ENCODE assay signal across 26 cellular contexts in genomic region chr1:233586301-233586700, GRCh38. TPM values are rescaled to one million over a fixed set of nuclear protein-coding genes. Genes with fewer than 3 reads are reported as not detected.
DNase-seq lines count a peak whose midpoint lies in the region; ATAC-seq, FAIRE-seq and TF ChIP-seq lines count a peak whose summit lies in the region.
"Had no signal": no experiment of that assay in that cellular context is flagged by ENCODE, and none has a peak within 500 bp of the region (broad histone marks: within the 10 kb centered on the region; RNA-seq: fewer than 3 reads in every experiment).

No MANE protein-coding gene starts in this region.

- intact Hi-C loops in K562 (cut with micrococcal nuclease) (no loop called here), testis (cut with DNase I; ENCODE audit: low total_unique reads) (no loop called here)

- no peak for TF ChIP-seq RAD21 in K562 (CRISPR knock-in tag; conservative IDR thresholded peaks at IDR 0.05 in 1 of 2, IDR thresholded peaks at IDR 0.05 in 1 of 2)

- no peaks in the 10 kb centered on the region for H3K27me3 ChIP-seq in K562 (ENCODE audit: control insufficient read depth in 2 of 2, insufficient read depth in 2 of 2, low read length in 2 of 2)
- no peaks in the 10 kb centered on the region for H3K27me3 ChIP-seq in testis
- H3K27me3 ChIP-seq: BLaER1 had no signal

- no peak for FAIRE-seq in K562 (lab: Jason Lieb, UNC)
- FAIRE-seq: A204.1, G401.6, GM12892, GM18507 had no signal

- no TSS peak for BruUV-seq in K562 (replicated peaks; lab: Mats Ljungman, UMichigan)

- DNase-seq in K562 (ENCODE audit: extremely low read depth in 1 of 4, low spot score in 3 of 4) (no peak), testis (no peak)
- DNase-seq in activated CD8-positive, alpha-beta memory T cell treated with anti-CD3 and anti-CD28 coated beads, Interleukin-2, amount 50 U/mL, for 48 hours = no peak
- no peak for DNase-seq in activated T-cell treated with anti-CD3 and anti-CD28 coated beads, Interleukin-2, amount 50 U/mL, for 1 hour
- DNase-seq: 8988T; ACHN; BE2C; CD4-positive, alpha-beta memory T cell; CD4-positive, CD25-positive, alpha-beta regulatory T cell; CD8-positive, alpha-beta memory T cell; COR-L47; DMS 273 treated with DMSO at 0.1 percent for 48 hours; DMS153; DMS53; DMS79; DND-41; EL; GF-D8 had no signal

- no peaks in the 10 kb centered on the region for H3K9me1 ChIP-seq in K562 (ENCODE audit: control insufficient read depth, insufficient read depth, low read length)

- H3K4me2 ChIP-seq in K562 (ENCODE audit: insufficient read depth, low read length) = no peak overlapping the region
- H3K4me2 ChIP-seq: BLaER1 had no signal

- no peak overlapping the region for H3K9ac ChIP-seq in K562 (ENCODE audit: insufficient read depth in 1 of 2, low read depth in 2 of 2, low read length in 2 of 2)
- H3K9ac ChIP-seq: BLaER1 had no signal

- no peaks in the 10 kb centered on the region for H3K4me1 ChIP-seq in HEK293 (ENCODE audit: control insufficient read depth, insufficient read depth, low read length)
- peaks cover 0 to 5% of the 10 kb centered on the region in 2 experiments; a peak in 2 of 5 replicates for H3K4me1 ChIP-seq in K562 (replicated peaks in 1 of 2; ENCODE audit: control insufficient read depth in 2 of 2, insufficient read depth in 2 of 2, low read length in 2 of 2)
- no peaks in the 10 kb centered on the region for H3K4me1 ChIP-seq in testis
- H3K4me1 ChIP-seq: BE2C had no signal

- H3K36me3 ChIP-seq in HEK293 (ENCODE audit: control insufficient read depth in 2 of 2, insufficient read depth in 1 of 2, low read length in 2 of 2) (no peaks in the 10 kb centered on the region), K562 (ENCODE audit: control insufficient read depth, insufficient read depth, low read length) (no peaks in the 10 kb centered on the region), testis (ENCODE audit: low read depth, missing control alignments) (no peaks in the 10 kb centered on the region)
- H3K36me3 ChIP-seq: BE2C, BLaER1 had no signal

- H3K9me3 ChIP-seq in HEK293 (ENCODE audit: control insufficient read depth, insufficient read depth, low read depth, low read length) (no peaks in the 10 kb centered on the region), K562 (replicated peaks; ENCODE audit: control insufficient read depth, insufficient read depth, low read depth, low read length) (peaks cover 2% of the 10 kb centered on the region; the same call in 1 of the 2 replicates), testis (no peaks in the 10 kb centered on the region)
- H3K9me3 ChIP-seq: BE2C, BLaER1 had no signal

- H3K27ac ChIP-seq in HEK293 (ENCODE audit: extremely low read depth, low read depth, low read length) (no peak overlapping the region), K562 (ENCODE audit: extremely low read depth, low read depth, low read length) (no peak overlapping the region), testis (no peak overlapping the region)
- H3K27ac ChIP-seq: BLaER1 had no signal

- TF ChIP-seq CTCF in HEK293 (tag by site-specific recombination; IDR thresholded peaks at IDR 0.05) = no peak
- TF ChIP-seq CTCF in K562 (IDR thresholded peaks at IDR 0.05 in 2 of 3, conservative IDR thresholded peaks at IDR 0.05 in 1 of 3; ENCODE audit: insufficient read depth in 2 of 3, low read depth in 1 of 3, low read length in 3 of 3) = no peak
- no peak for TF ChIP-seq CTCF in testis (IDR thresholded peaks at IDR 0.05)

- no peak for ATAC-seq in K562

- H3K79me2 ChIP-seq in K562 (ENCODE audit: control insufficient read depth, insufficient read depth, low read length) = no peaks in the 10 kb centered on the region

- H4K20me1 ChIP-seq in K562 (replicated peaks; ENCODE audit: control insufficient read depth, insufficient read depth, low read length) = no peaks in the 10 kb centered on the region
- H4K20me1 ChIP-seq: BLaER1 had no signal

- H2AFZ ChIP-seq in K562 (ENCODE audit: low read depth, low read length) = no peak overlapping the region

- POLR2A ChIA-PET in HEK293 (lab: Yijun Ruan, JAX) = no interaction called here
- POLR2A ChIA-PET in K562 (lab: Yijun Ruan, JAX) = interaction anchor here (0.9 kb wide), 1 partner anchor 33 kb away, joined by 3 read pairs; no protein-coding TSS in a partner anchor

- CTCF ChIA-PET in HEK293 (lab: Yijun Ruan, JAX) (no interaction called here), K562 (lab: Yijun Ruan, JAX; ENCODE audit: low intra/inter-chr PET ratio) (no interaction called here)

- in situ Hi-C loops in K562 (cut with MboI) = no loop called here

- TF ChIP-seq POLR2A in K562 (conservative IDR thresholded peaks at IDR 0.05) = no peak
- TF ChIP-seq POLR2A in testis (IDR thresholded peaks at IDR 0.05) = no peak

- TF ChIP-seq EP300 in K562 (IDR thresholded peaks at IDR 0.05; ENCODE audit: low read length) = no peak

- WGBS in K562 (ENCODE audit: insufficient coverage, low coverage, missing lambda C conversion rate) = 71% methylated on average over 2 of the region's 2 CpGs
- 88 to 93% methylated on average over 2 of the region's 2 CpGs for WGBS in testis, 2 donors

- no peak overlapping the region for H3K4me3 ChIP-seq in HEK293 (ENCODE audit: low read depth, low read length)
- no peak overlapping the region for H3K4me3 ChIP-seq in K562
- no peak overlapping the region for H3K4me3 ChIP-seq in testis
- H3K4me3 ChIP-seq: BLaER1 had no signal

TF ChIP-seq in K562, 482 proteins besides CTCF, POLR2A, EP300 and RAD21:
- TF ChIP-seq E2F5 (CRISPR knock-in tag; IDR thresholded peaks at IDR 0.05) = no peak
- no peak for TF ChIP-seq SNIP1 (IDR thresholded peaks at IDR 0.05; ENCODE audit: low read depth)
- no peak for TF ChIP-seq NCOA6 (IDR thresholded peaks at IDR 0.05)
- TF ChIP-seq RBM25 (IDR thresholded peaks at IDR 0.05; ENCODE audit: low read depth, low read length, severe bottlenecking) = peak; percentile 78
- TF ChIP-seq BCOR (IDR thresholded peaks at IDR 0.05) = peak; percentile 66
- peak; percentile 93 for TF ChIP-seq ZNF146 (CRISPR knock-in tag; IDR thresholded peaks at IDR 0.05; ENCODE audit: unreplicated experiment)
- peak; percentile 19 to 58; a peak in 2 of 4 replicates for TF ChIP-seq KDM1A (IDR thresholded peaks at IDR 0.05)
- no peak for TF ChIP-seq DACH1 (IDR thresholded peaks at IDR 0.05; ENCODE audit: partially characterized antibody)
- 0 out of 4 replicates have a peak, but pooled peaks of 1 of the 2 experiments have one; percentile 27 for TF ChIP-seq HDAC1 (IDR thresholded peaks at IDR 0.05)
- no peak for TF ChIP-seq MED1 (CRISPR knock-in tag; IDR thresholded peaks at IDR 0.05; ENCODE audit: borderline replicate concordance)

RNA-seq across cellular contexts. Expression of gene KCNK1, which starts 27.6 kb away (rescaled TPM):
- total RNA-seq in K562 (2011; cell fraction: chromatin; rRNA removed; ENCODE audit: low replicate concordance) = 25.8 and 31.2 TPM in 2 replicates
- 36.3 and 38.5 TPM in 2 replicates for total RNA-seq in K562 (2011; cell fraction: nucleolus; rRNA removed)
- total RNA-seq in K562 (2011; cell fraction: nucleoplasm; rRNA removed) = 34.2 and 46.4 TPM in 2 replicates
- total RNA-seq in K562 (2014; rRNA removed) (6.0 and 6.7 TPM in 2 replicates), K562 (2014; rRNA removed; fragmentation: Illumina TruSeq; extraction: Trizol) (6.0 and 7.0 TPM in 2 replicates), K562 (2015; rRNA removed; fragmentation: Illumina TruSeq; extraction: Trizol) (4.1 and 4.7 TPM in 2 replicates), K562 (2021) (9.4 and 9.8 TPM in 2 replicates), testis (1 to 10 TPM; 1.8 to 2.0 TPM)
- polyA plus RNA-seq in K562 (2011; rRNA removed) (19.9 and 22.7 TPM in 2 replicates), K562 (2014; fragmentation: Illumina TruSeq; extraction: Trizol) (7.4 and 9.3 TPM in 2 replicates), K562 (2014; fragmentation: Nextera tagmentation; extraction: Ambion mirVana) (1 to 10 TPM; 3.1 to 3.5 TPM), K562 (2014; rRNA removed) (8.0 and 9.8 TPM in 2 replicates), testis (ENCODE audit: insufficient read depth, low read depth, low replicate concordance) (3.9 TPM)
- 20.0 and 35.2 TPM in 2 replicates for polyA plus RNA-seq in K562 (2011; cell fraction: cytosol; rRNA removed)
- 16.3 and 25.6 TPM in 2 replicates for polyA plus RNA-seq in K562 (2011; cell fraction: nucleus; rRNA removed)
- 6.0 and 6.4 TPM in 2 replicates for polyA plus RNA-seq in K562 (2012)
- polyA minus RNA-seq in K562 (2011; rRNA and poly(A)+ RNA removed) = 19.6 and 25.5 TPM in 2 replicates
- 20.0 and 23.3 TPM in 2 replicates for polyA minus RNA-seq in K562 (2011; cell fraction: cytosol; rRNA and poly(A)+ RNA removed)
- 16.6 and 19.1 TPM in 2 replicates for polyA minus RNA-seq in K562 (2011; cell fraction: nucleus; rRNA and poly(A)+ RNA removed)
- total RNA-seq: A673; CD4-positive, alpha-beta memory T cell had no signal
- polyA plus RNA-seq: CD14-positive monocyte; CD4-positive, alpha-beta memory T cell; CD8-positive, alpha-beta memory T cell had no signal

Comparison
In these comparisons a context has a peak if more than half of its experiments do, and no peak if none do; other contexts are left out.
1. Of the 44 proteins assayed by ChIP-seq in both K562 and HEK293: peak only in K562: none; only in HEK293: SETDB1; in both: ZNF146; in neither: 42.